ENCODE assay signal across 18 cellular contexts in genomic region chr1:201585901-201586300, GRCh38. TPM values are rescaled to one million over a fixed set of nuclear protein-coding genes. Genes with fewer than 3 reads are reported as not detected.
DNase-seq lines count a peak whose midpoint lies in the region; ATAC-seq, FAIRE-seq and TF ChIP-seq lines count a peak whose summit lies in the region.
"Had no signal": no experiment of that assay in that cellular context is flagged by ENCODE, and none has a peak within 500 bp of the region (broad histone marks: within the 10 kb centered on the region; RNA-seq: fewer than 3 reads in every experiment).

No MANE protein-coding gene starts in this region.

- no peak for TF ChIP-seq EP300 in K562 (IDR thresholded peaks at IDR 0.05; ENCODE audit: low read length)

- no peak overlapping the region for H3K27ac Mint-ChIP-seq in activated naive CD4-positive, alpha-beta T cell treated with anti-CD3 and anti-CD28 coated beads for 36 hours
- no peak overlapping the region for H3K27ac Mint-ChIP-seq in activated CD4-positive, alpha-beta memory T cell treated with anti-CD3 and anti-CD28 coated beads, Interleukin-2, amount 10 ng/mL, durations not matched to agents 7 days and 5 days
- H3K27ac Mint-ChIP-seq: H9 had no signal

- H3K9me3 ChIP-seq in K562 (replicated peaks; ENCODE audit: control insufficient read depth, insufficient read depth, low read depth, low read length) = no peaks in the 10 kb centered on the region

- H4K20me1 ChIP-seq in K562 (replicated peaks; ENCODE audit: control insufficient read depth, insufficient read depth, low read length) = no peaks in the 10 kb centered on the region

- TF ChIP-seq CTCF in K562 (IDR thresholded peaks at IDR 0.05 in 2 of 3, conservative IDR thresholded peaks at IDR 0.05 in 1 of 3; ENCODE audit: insufficient read depth in 2 of 3, low read depth in 1 of 3, low read length in 3 of 3) (no peak), fibroblast of villous mesenchyme (IDR thresholded peaks at IDR 0.05; ENCODE audit: insufficient read depth, low read depth, low read length) (no peak)

- in situ Hi-C loops in K562 (cut with MboI) = no loop called here

- TF ChIP-seq RAD21 in K562 (CRISPR knock-in tag; conservative IDR thresholded peaks at IDR 0.05 in 1 of 2, IDR thresholded peaks at IDR 0.05 in 1 of 2) = no peak

- H2AFZ ChIP-seq in K562 (ENCODE audit: low read depth, low read length) = no peak overlapping the region

- H3K4me1 ChIP-seq in K562 (replicated peaks in 1 of 2; ENCODE audit: control insufficient read depth in 2 of 2, insufficient read depth in 2 of 2, low read length in 2 of 2) = peaks cover 26 to 40% of the 10 kb centered on the region in 2 experiments

- DNase-seq in HCEC 1CT (peak; percentile 41), K562 (ENCODE audit: extremely low read depth in 1 of 4, low spot score in 3 of 4) (no peak), fibroblast of villous mesenchyme (ENCODE audit: low read depth) (peak; percentile 23), SHP77 treated with DMSO at 0.1 percent for 48 hours (lab: John Stamatoyannopoulos, UW) (no peak), SIG-M5 treated with dmso at 0.1 percent for 504 hours (lab: John Stamatoyannopoulos, UW; ENCODE audit: unreplicated experiment) (no peak)
- no peak for DNase-seq in activated naive CD4-positive, alpha-beta T cell treated with anti-CD3 and anti-CD28 coated beads for 36 hours
- DNase-seq in activated CD4-positive, alpha-beta memory T cell treated with anti-CD3 and anti-CD28 coated beads, Interleukin-2, amount 10 ng/mL, durations not matched to agents 7 days and 5 days = no peak
- DNase-seq: H9; NCI-H1436 treated with DMSO at 0.1 percent for 48 hours; NCI-H2081 treated with DMSO at 0.1 percent for 48 hours; NCI-H226; NCI-H69; NK-92 treated with Interleukin-12 subunit alpha and Interleukin-12 subunit beta, amount 100 ng/mL, for 24 hours had no signal

- no peak overlapping the region for H3K4me2 ChIP-seq in K562 (ENCODE audit: insufficient read depth, low read length)

- H3K36me3 ChIP-seq in K562 (ENCODE audit: control insufficient read depth, insufficient read depth, low read length) = no peaks in the 10 kb centered on the region

- no peaks in the 10 kb centered on the region for H3K4me1 Mint-ChIP-seq in activated naive CD4-positive, alpha-beta T cell treated with anti-CD3 and anti-CD28 coated beads for 36 hours (ENCODE audit: low read depth)
- H3K4me1 Mint-ChIP-seq in activated CD4-positive, alpha-beta memory T cell treated with anti-CD3 and anti-CD28 coated beads, Interleukin-2, amount 10 ng/mL, durations not matched to agents 7 days and 5 days = no peaks in the 10 kb centered on the region

- no peaks in the 10 kb centered on the region for H3K36me3 Mint-ChIP-seq in activated naive CD4-positive, alpha-beta T cell treated with anti-CD3 and anti-CD28 coated beads for 36 hours (ENCODE audit: low read depth)
- H3K36me3 Mint-ChIP-seq in activated CD4-positive, alpha-beta memory T cell treated with anti-CD3 and anti-CD28 coated beads, Interleukin-2, amount 10 ng/mL, durations not matched to agents 7 days and 5 days (ENCODE audit: low read depth) = no peaks in the 10 kb centered on the region

- no peak overlapping the region for H3K27ac ChIP-seq in K562 (ENCODE audit: extremely low read depth, low read depth, low read length)
- H3K27ac ChIP-seq: C4-2B had no signal

- CTCF ChIA-PET in K562 (lab: Yijun Ruan, JAX; ENCODE audit: low intra/inter-chr PET ratio) = no interaction called here
- CTCF ChIA-PET in activated naive CD4-positive, alpha-beta T cell treated with anti-CD3 and anti-CD28 coated beads for 36 hours (lab: Charles Lee) = no interaction called here
- CTCF ChIA-PET in activated CD4-positive, alpha-beta memory T cell treated with anti-CD3 and anti-CD28 coated beads, Interleukin-2, amount 10 ng/mL, durations not matched to agents 7 days and 5 days (lab: Charles Lee) = no interaction called here

- POLR2A ChIA-PET in K562 (lab: Yijun Ruan, JAX) = interaction anchor here (1.2 kb wide), 1 partner anchor 10 kb away, joined by 5 read pairs; no protein-coding TSS in a partner anchor
- POLR2A ChIA-PET in activated CD4-positive, alpha-beta memory T cell treated with anti-CD3 and anti-CD28 coated beads, Interleukin-2, amount 10 ng/mL, durations not matched to agents 7 days and 5 days (lab: Charles Lee) = no interaction called here

- no peaks in the 10 kb centered on the region for H3K9me3 Mint-ChIP-seq in activated naive CD4-positive, alpha-beta T cell treated with anti-CD3 and anti-CD28 coated beads for 36 hours
- H3K9me3 Mint-ChIP-seq in activated CD4-positive, alpha-beta memory T cell treated with anti-CD3 and anti-CD28 coated beads, Interleukin-2, amount 10 ng/mL, durations not matched to agents 7 days and 5 days = no peaks in the 10 kb centered on the region
- H3K9me3 Mint-ChIP-seq: H9 had no signal

- no peaks in the 10 kb centered on the region for H3K27me3 ChIP-seq in K562 (ENCODE audit: control insufficient read depth in 2 of 2, insufficient read depth in 2 of 2, low read length in 2 of 2)

- no peak overlapping the region for H3K4me3 Mint-ChIP-seq in activated naive CD4-positive, alpha-beta T cell treated with anti-CD3 and anti-CD28 coated beads for 36 hours
- no peak overlapping the region for H3K4me3 Mint-ChIP-seq in activated CD4-positive, alpha-beta memory T cell treated with anti-CD3 and anti-CD28 coated beads, Interleukin-2, amount 10 ng/mL, durations not matched to agents 7 days and 5 days
- H3K4me3 Mint-ChIP-seq: H9 had no signal

- BruUV-seq in K562 (replicated peaks; lab: Mats Ljungman, UMichigan) = no TSS peak

- intact Hi-C loops in K562 (cut with micrococcal nuclease) = no loop called here
- intact Hi-C loops in activated naive CD4-positive, alpha-beta T cell treated with anti-CD3 and anti-CD28 coated beads for 36 hours (cut with micrococcal nuclease) = no loop called here

- no peaks in the 10 kb centered on the region for H3K27me3 Mint-ChIP-seq in activated naive CD4-positive, alpha-beta T cell treated with anti-CD3 and anti-CD28 coated beads for 36 hours (ENCODE audit: low read depth)
- H3K27me3 Mint-ChIP-seq in activated CD4-positive, alpha-beta memory T cell treated with anti-CD3 and anti-CD28 coated beads, Interleukin-2, amount 10 ng/mL, durations not matched to agents 7 days and 5 days = peaks cover 15% of the 10 kb centered on the region

- H3K9me1 ChIP-seq in K562 (ENCODE audit: control insufficient read depth, insufficient read depth, low read length) = no peaks in the 10 kb centered on the region

- ATAC-seq in K562 = no peak
- ATAC-seq: GM12878, Right ventricle myocardium inferior had no signal

- TF ChIP-seq POLR2A in K562 (conservative IDR thresholded peaks at IDR 0.05) = no peak

- no peak overlapping the region for H3K9ac ChIP-seq in K562 (ENCODE audit: insufficient read depth in 1 of 2, low read depth in 2 of 2, low read length in 2 of 2)

- 15% methylated on average over 3 of the region's 3 CpGs for WGBS in K562 (ENCODE audit: insufficient coverage, low coverage, missing lambda C conversion rate)

- no peaks in the 10 kb centered on the region for H3K79me2 ChIP-seq in K562 (ENCODE audit: control insufficient read depth, insufficient read depth, low read length)

- FAIRE-seq in K562 (lab: Jason Lieb, UNC) = no peak
- FAIRE-seq: GM12878, GM18507, HTR-8/SVneo had no signal

- no peak overlapping the region for H3K4me3 ChIP-seq in K562
- no peak overlapping the region for H3K4me3 ChIP-seq in fibroblast of villous mesenchyme (ENCODE audit: low read depth, low read length)
- H3K4me3 ChIP-seq: GM12878 had no signal

TF ChIP-seq in K562, 482 proteins besides CTCF, POLR2A, EP300 and RAD21 (continues in another document):
- no peak for TF ChIP-seq STAG1 (CRISPR knock-in tag; IDR thresholded peaks at IDR 0.05; ENCODE audit: borderline replicate concordance)
- peak; percentile 45; the same call in 1 of the 2 replicates for TF ChIP-seq MAFG (tag; conservative IDR thresholded peaks at IDR 0.05)
- peak; percentile 46 for TF ChIP-seq ZNF316 (IDR thresholded peaks at IDR 0.05)
- TF ChIP-seq ATF2 (CRISPR knock-in tag; IDR thresholded peaks at IDR 0.05) = no peak
- TF ChIP-seq NFIX (CRISPR knock-in tag; IDR thresholded peaks at IDR 0.05; ENCODE audit: low read depth) = no peak
- TF ChIP-seq SMARCA4 (IDR thresholded peaks at IDR 0.05) = no peak

RNA-seq across cellular contexts. Expression of gene NAV1, which starts 47.0 kb away (rescaled TPM):
- total RNA-seq in K562 (2011; cell fraction: chromatin; rRNA removed; ENCODE audit: low replicate concordance) = 12.5 and 15.1 TPM in 2 replicates
- 5.0 and 6.2 TPM in 2 replicates for total RNA-seq in K562 (2011; cell fraction: nucleolus; rRNA removed)
- total RNA-seq in K562 (2011; cell fraction: nucleoplasm; rRNA removed) = 10.3 and 12.7 TPM in 2 replicates
- 4.5 and 4.9 TPM in 2 replicates for total RNA-seq in K562 (2014; rRNA removed)
- 3.2 and 3.7 TPM in 2 replicates for total RNA-seq in K562 (2014; rRNA removed; fragmentation: Illumina TruSeq; extraction: Trizol)
- total RNA-seq in K562 (2015; rRNA removed; fragmentation: Illumina TruSeq; extraction: Trizol) = 2.9 and 3.3 TPM in 2 replicates
- total RNA-seq in K562 (2021) = 15.4 and 16.8 TPM in 2 replicates
- 0.91 TPM in 2 replicates for polyA plus RNA-seq in K562 (2011; rRNA removed)
- 0.63 and 0.92 TPM in 2 replicates for polyA plus RNA-seq in K562 (2011; cell fraction: cytosol; rRNA removed)
- 2.0 and 4.7 TPM in 2 replicates for polyA plus RNA-seq in K562 (2011; cell fraction: nucleus; rRNA removed)
- polyA plus RNA-seq in K562 (2012) = 16.3 and 25.4 TPM in 2 replicates
- 10.7 and 13.2 TPM in 2 replicates for polyA plus RNA-seq in K562 (2014; fragmentation: Illumina TruSeq; extraction: Trizol)
- 1 to 10 TPM; 1.8 to 2.1 TPM for polyA plus RNA-seq in K562 (2014; fragmentation: Nextera tagmentation; extraction: Ambion mirVana)
- polyA plus RNA-seq in K562 (2014; rRNA removed) = 4.2 and 5.6 TPM in 2 replicates
- polyA minus RNA-seq in K562 (2011; rRNA and poly(A)+ RNA removed) = 1.5 and 1.9 TPM in 2 replicates
- polyA minus RNA-seq in K562 (2011; cell fraction: cytosol; rRNA and poly(A)+ RNA removed) = 3.9 and 4.1 TPM in 2 replicates
- 2.9 and 3.0 TPM in 2 replicates for polyA minus RNA-seq in K562 (2011; cell fraction: nucleus; rRNA and poly(A)+ RNA removed)
- 37.6 and 48.6 TPM in 2 replicates for total RNA-seq in fibroblast of villous mesenchyme
- 1 to 10 TPM in 1 of 2 experiments, under 1 TPM in 1; 0.62 to 1.2 TPM for total RNA-seq in activated naive CD4-positive, alpha-beta T cell treated with anti-CD3 and anti-CD28 coated beads for 36 hours
- total RNA-seq in activated CD4-positive, alpha-beta memory T cell treated with anti-CD3 and anti-CD28 coated beads, Interleukin-2, amount 10 ng/mL, durations not matched to agents 7 days and 5 days = 1 to 10 TPM; 2.8 to 3.0 TPM

Comparison
In these comparisons a context has a peak if more than half of its experiments do, and no peak if none do; other contexts are left out.
1. DNase-seq: peak in HCEC 1CT (single experiment) and fibroblast of villous mesenchyme (single experiment); none in K562 (0 of 4), activated naive CD4-positive, alpha-beta T cell treated with anti-CD3 and anti-CD28 coated beads for 36 hours (single experiment), SHP77 treated with DMSO at 0.1 percent for 48 hours (single experiment), activated CD4-positive, alpha-beta memory T cell treated with anti-CD3 and anti-CD28 coated beads, Interleukin-2, amount 10 ng/mL, durations not matched to agents 7 days and 5 days (single experiment) and SIG-M5 treated with dmso at 0.1 percent for 504 hours (single experiment).